ENCODE assay signal across 12 cellular contexts in genomic region chr6:16436550-16436949, GRCh38.
DNase-seq lines count a peak whose midpoint lies in the region; ATAC-seq and FAIRE-seq lines count a peak whose summit lies in the region.
"Had no signal": no experiment of that assay in that cellular context is flagged by ENCODE, and none has a peak within 500 bp of the region (broad histone marks: within the 10 kb centered on the region; RNA-seq: fewer than 3 reads in every experiment).

No MANE protein-coding gene starts in this region.

- peak overlapping the region in 1 of 2 donors; percentile 40 for H3K27ac ChIP-seq in small intestine (ENCODE audit: low read depth in 1 of 2, low read length in 1 of 2)
- no peak overlapping the region for H3K27ac ChIP-seq in aorta (ENCODE audit: low read depth in 1 of 2, low read length in 2 of 2)

- no peaks in the 10 kb centered on the region for H3K9me3 ChIP-seq in small intestine (ENCODE audit: control insufficient read depth, low read depth)
- H3K9me3 ChIP-seq in aorta (ENCODE audit: control insufficient read depth, low read length) = no peaks in the 10 kb centered on the region
- no peaks in the 10 kb centered on the region for H3K9me3 ChIP-seq in MG63

- CTCF ChIA-PET in activated naive CD4-positive, alpha-beta T cell treated with anti-CD3 and anti-CD28 coated beads, Interleukin-2, amount 10 ng/mL, durations not matched to agents 7 days and 5 days (lab: Charles Lee) = interaction anchor here (1.2 kb wide), 1 partner anchor 77 kb away, joined by 3 read pairs; no protein-coding TSS in a partner anchor

- no peaks in the 10 kb centered on the region for H3K9me3 Mint-ChIP-seq in activated naive CD4-positive, alpha-beta T cell treated with anti-CD3 and anti-CD28 coated beads, Interleukin-2, amount 10 ng/mL, durations not matched to agents 7 days and 5 days

- DNase-seq in GM18507 (ENCODE audit: extremely low spot score, insufficient read length, low read depth) = no peak
- DNase-seq in T-helper 2 cell = peak in 3 of 5 experiments; percentile 35 to 84 (median 53)
- DNase-seq in activated naive CD4-positive, alpha-beta T cell treated with anti-CD3 and anti-CD28 coated beads, Interleukin-2, amount 10 ng/mL, durations not matched to agents 7 days and 5 days = peak; percentile 49
- peak; percentile 13 for DNase-seq in small intestine
- no peak for DNase-seq in aorta
- no peak for DNase-seq in SKM-1 (lab: John Stamatoyannopoulos, UW; ENCODE audit: unreplicated experiment)
- DNase-seq in MG63 = no peak
- no peak for DNase-seq in HUDEP-2 (lab: John Stamatoyannopoulos, UW; ENCODE audit: unreplicated experiment in 76 of 76)
- DNase-seq: DMS79, kidney, SHP77 had no signal

- H3K4me3 ChIP-seq in small intestine (ENCODE audit: low read depth in 1 of 2, low read length in 2 of 2) (no peak overlapping the region), aorta (ENCODE audit: low read length in 2 of 2) (no peak overlapping the region), MG63 (no peak overlapping the region)

- intact Hi-C loops in aorta (cut with DNase I) = no loop called here

- peak; percentile 60 for FAIRE-seq in GM18507 (lab: Jason Lieb, UNC)
- FAIRE-seq in small intestine (lab: Jason Lieb, UNC) = no peak
- FAIRE-seq: colon, kidney had no signal

- peak overlapping the region; percentile 86 for H3K27ac Mint-ChIP-seq in activated naive CD4-positive, alpha-beta T cell treated with anti-CD3 and anti-CD28 coated beads, Interleukin-2, amount 10 ng/mL, durations not matched to agents 7 days and 5 days

- H3K4me1 ChIP-seq in small intestine (ENCODE audit: control insufficient read depth in 2 of 2, insufficient read depth in 1 of 2, low read depth in 1 of 2, low read length in 1 of 2) (no peaks in the 10 kb centered on the region), aorta (ENCODE audit: control insufficient read depth in 1 of 2, insufficient read depth in 2 of 2, low read length in 2 of 2) (peaks cover 8 to 18% of the 10 kb centered on the region in 2 donors)

- H3K27me3 Mint-ChIP-seq in activated naive CD4-positive, alpha-beta T cell treated with anti-CD3 and anti-CD28 coated beads, Interleukin-2, amount 10 ng/mL, durations not matched to agents 7 days and 5 days = no peaks in the 10 kb centered on the region

- peaks cover 29% of the 10 kb centered on the region for H3K36me3 Mint-ChIP-seq in activated naive CD4-positive, alpha-beta T cell treated with anti-CD3 and anti-CD28 coated beads, Interleukin-2, amount 10 ng/mL, durations not matched to agents 7 days and 5 days

- H3K36me3 ChIP-seq in small intestine (ENCODE audit: control insufficient read depth in 2 of 2, insufficient read depth in 2 of 2, low read length in 2 of 2) = no peaks in the 10 kb centered on the region
- H3K36me3 ChIP-seq in aorta (ENCODE audit: control insufficient read depth in 1 of 2, insufficient read depth in 2 of 2, low read length in 1 of 2) = no peaks in the 10 kb centered on the region
- H3K36me3 ChIP-seq in MG63 = no peaks in the 10 kb centered on the region

- H3K4me3 Mint-ChIP-seq in activated naive CD4-positive, alpha-beta T cell treated with anti-CD3 and anti-CD28 coated beads, Interleukin-2, amount 10 ng/mL, durations not matched to agents 7 days and 5 days = peak overlapping the region; percentile 69

- H3K27me3 ChIP-seq in small intestine (ENCODE audit: control insufficient read depth in 2 of 2, insufficient read depth in 2 of 2, low read length in 2 of 2) (no peaks in the 10 kb centered on the region), aorta (ENCODE audit: control insufficient read depth in 1 of 2, insufficient read depth in 2 of 2, low read length in 1 of 2) (no peaks in the 10 kb centered on the region), MG63 (no peaks in the 10 kb centered on the region)

- H3K4me1 Mint-ChIP-seq in activated naive CD4-positive, alpha-beta T cell treated with anti-CD3 and anti-CD28 coated beads, Interleukin-2, amount 10 ng/mL, durations not matched to agents 7 days and 5 days = peaks cover 64% of the 10 kb centered on the region

- no peak for ATAC-seq in aorta (ENCODE audit: low FRiP score)

- WGBS in small intestine, 3 donors = 70 to 83% (median 75%) methylated on average over 2 of the region's 2 CpGs
- 71 to 82% methylated on average over 2 of the region's 2 CpGs for WGBS in aorta, 2 donors

Comparison
In these comparisons a context has a peak if more than half of its experiments do, and no peak if none do; other contexts are left out.
1. DNase-seq: peak in T-helper 2 cell (3 of 5), activated naive CD4-positive, alpha-beta T cell treated with anti-CD3 and anti-CD28 coated beads, Interleukin-2, amount 10 ng/mL, durations not matched to agents 7 days and 5 days (single experiment) and small intestine (single experiment); none in GM18507 (single experiment), aorta (0 of 2), SKM-1 (single experiment), MG63 (single experiment) and HUDEP-2 (0 of 76).